In genomic region chr5:146041180-146041789, GRCh38 we compare ENCODE assay signal across 8 cellular contexts.
A peak's percentile ranks its signal among the peaks of the same experiment; 100 is the strongest.
DNase-seq lines count a peak whose midpoint lies in the region; TF ChIP-seq lines count a peak whose summit lies in the region.

No MANE protein-coding gene starts in this region.

- H3K23ac ChIP-seq in H9 (ENCODE audit: insufficient read length, low read depth, low read length), result no peak overlapping the region

- BruUV-seq in PC-9 (replicated peaks; lab: Mats Ljungman, UMichigan), result no TSS peak

- no peak overlapping the region for H3K14ac ChIP-seq in H9 (ENCODE audit: insufficient read depth, low read length)

- H4K20me1 ChIP-seq in H9 (ENCODE audit: control insufficient read depth, insufficient read depth, insufficient read length) (no peaks in the 10 kb centered on the region), PC-9 (ENCODE audit: insufficient read depth) (no peaks in the 10 kb centered on the region)

- no peak overlapping the region for H3K4ac ChIP-seq in H9 (ENCODE audit: low read depth, low read length)

- H2BK5ac ChIP-seq in H9 (ENCODE audit: insufficient read length, low read length), result no peak overlapping the region

- no peaks in the 10 kb centered on the region for H3K27me3 ChIP-seq in H9 (ENCODE audit: insufficient read depth, low read length)
- H3K27me3 ChIP-seq in PC-9 (ENCODE audit: insufficient read depth, low read depth), result no peaks in the 10 kb centered on the region
- no peaks in the 10 kb centered on the region for H3K27me3 ChIP-seq in left ventricle myocardium inferior (ENCODE audit: low read depth)
- no peaks in the 10 kb centered on the region for H3K27me3 ChIP-seq in SJCRH30

- CTCF ChIA-PET in PC-9 (lab: Charles Lee), result interaction anchor here (0.6 to 1.2 kb wide), 3 partner anchors 95 to 133 kb away, joined by 3 to 5 read pairs (median 3); no protein-coding TSS in a partner anchor

- peak; percentile 57 for TF ChIP-seq CTCF in GM12864 (IDR thresholded peaks at IDR 0.05; ENCODE audit: low read depth, low read length, missing control alignments)
- peak; percentile 71 for TF ChIP-seq CTCF in H9 (conservative IDR thresholded peaks at IDR 0.05)
- TF ChIP-seq CTCF in PC-9 (conservative IDR thresholded peaks at IDR 0.05), result peak; percentile 68
- peak; percentile 56 for TF ChIP-seq CTCF in left ventricle myocardium inferior (IDR thresholded peaks at IDR 0.05; ENCODE audit: borderline replicate concordance)

- H3K4me2 ChIP-seq in H9 (ENCODE audit: insufficient read depth, insufficient read length, low read length) (no peak overlapping the region), PC-9 (no peak overlapping the region)

- H4K91ac ChIP-seq in H9 (ENCODE audit: insufficient read length, low read depth, low read length), result no peak overlapping the region

- intact Hi-C loops in PC-9 (cut with micrococcal nuclease; ENCODE audit: unreplicated experiment) (no loop called here), left ventricle myocardium inferior (cut with micrococcal nuclease) (loop anchor here (10.0 kb wide), 2 partner anchors 216 to 356 kb away; no protein-coding TSS in a partner anchor)

- H3K9me3 ChIP-seq in H9 (ENCODE audit: control insufficient read depth, low read depth, low read length) (no peaks in the 10 kb centered on the region), PC-9 (ENCODE audit: insufficient read depth, low read depth) (0 out of 2 replicates have a peak, but pooled peaks cover 4% of the 10 kb centered on the region), left ventricle myocardium inferior (replicated peaks) (no peaks in the 10 kb centered on the region), SJCRH30 (replicated peaks) (no peaks in the 10 kb centered on the region)

- H3K56ac ChIP-seq in H9 (ENCODE audit: insufficient read length, low read depth, low read length), result no peak overlapping the region

- no peak overlapping the region for H3K27ac Mint-ChIP-seq in H9

- H4K5ac ChIP-seq in H9 (ENCODE audit: insufficient read length, low read depth, low read length), result no peak overlapping the region

- no peak overlapping the region for H2BK20ac ChIP-seq in H9 (ENCODE audit: low read depth, low read length, poor library complexity, severe bottlenecking)

- no peaks in the 10 kb centered on the region for H3K9me2 ChIP-seq in PC-9 (ENCODE audit: insufficient read depth)

- H3K18ac ChIP-seq in H9 (ENCODE audit: insufficient read length, low read depth, low read length), result no peak overlapping the region

- DNase-seq in GM12864 (ENCODE audit: low read depth) (no peak), H9 (no peak), PC-9 (no peak), left ventricle myocardium inferior (no peak), COLO668 (lab: John Stamatoyannopoulos, UW; ENCODE audit: unreplicated experiment) (no peak), SJCRH30 (no peak), GM19240 (ENCODE audit: insufficient read length, low spot score) (no peak), KG1 (lab: John Stamatoyannopoulos, UW) (no peak)

- H3T11ph ChIP-seq in H9 (ENCODE audit: low read length), result no peak overlapping the region

- WGBS in H9 (ENCODE audit: extremely low coverage, insufficient read length, low lambda C conversion rate), result no CpG with 5 or more reads among the region's 10 CpGs

- no peaks in the 10 kb centered on the region for H3K79me2 ChIP-seq in H9 (ENCODE audit: insufficient read depth, low read length)
- no peaks in the 10 kb centered on the region for H3K79me2 ChIP-seq in PC-9 (ENCODE audit: low read depth)

- no peak overlapping the region for H3K9ac ChIP-seq in H9 (ENCODE audit: extremely low read depth, insufficient read length, low read length)

- H3K23me2 ChIP-seq in H9 (ENCODE audit: insufficient read length, low read depth, low read length, poor library complexity, severe bottlenecking), result no peaks in the 10 kb centered on the region

- no peaks in the 10 kb centered on the region; a peak in 1 of 7 replicates for H3K36me3 Mint-ChIP-seq in H9 (ENCODE audit: insufficient read depth in 1 of 3, low read depth in 3 of 3)

- H3F3A ChIP-seq in PC-9 (ENCODE audit: insufficient read depth, low read depth), result peaks cover 15% of the 10 kb centered on the region; the same call in 1 of the 2 replicates

- H3K79me1 ChIP-seq in H9 (ENCODE audit: insufficient read depth, low read depth, low read length, poor library complexity, severe bottlenecking), result no peaks in the 10 kb centered on the region

- peaks cover 8 to 11% of the 10 kb centered on the region in 2 experiments; a peak in 3 of 4 replicates for H3K4me1 Mint-ChIP-seq in H9

- no peaks in the 10 kb centered on the region for H3K4me1 ChIP-seq in H9 (ENCODE audit: insufficient read depth, low read length)
- peaks cover 19% of the 10 kb centered on the region for H3K4me1 ChIP-seq in PC-9 (replicated peaks; ENCODE audit: insufficient read depth)
- H3K4me1 ChIP-seq in left ventricle myocardium inferior, result peaks cover 25% of the 10 kb centered on the region
- H3K4me1 ChIP-seq in SJCRH30, result no peaks in the 10 kb centered on the region

- no peak overlapping the region for H2AK5ac ChIP-seq in H9 (ENCODE audit: insufficient read length, low read length)

- no peaks in the 10 kb centered on the region for H3K36me3 ChIP-seq in PC-9 (ENCODE audit: low read depth)
- H3K36me3 ChIP-seq in left ventricle myocardium inferior, result no peaks in the 10 kb centered on the region
- H3K36me3 ChIP-seq in SJCRH30, result no peaks in the 10 kb centered on the region

- H3K4me3 ChIP-seq in GM12864 (ENCODE audit: low read depth, low read length) (no peak overlapping the region), PC-9 (no peak overlapping the region), left ventricle myocardium inferior (no peak overlapping the region), SJCRH30 (no peak overlapping the region)

- POLR2A ChIA-PET in PC-9 (lab: Charles Lee; ENCODE audit: unreplicated experiment), result no interaction called here

- H2BK120ac ChIP-seq in H9 (ENCODE audit: low read depth, low read length, poor library complexity, severe bottlenecking), result no peak overlapping the region

- no peak overlapping the region for H3K4me3 Mint-ChIP-seq in H9

- no peak overlapping the region for H4K8ac ChIP-seq in H9 (replicated peaks; ENCODE audit: insufficient read length, low read depth, low read length)

- no peaks in the 10 kb centered on the region for H3K9me3 Mint-ChIP-seq in H9

- no peak overlapping the region for H2AFZ ChIP-seq in H9 (ENCODE audit: low read length)
- H2AFZ ChIP-seq in PC-9, result no peak overlapping the region

- no peak overlapping the region for H3K27ac ChIP-seq in H9 (ENCODE audit: insufficient read length, low read depth, low read length)
- no peak overlapping the region for H3K27ac ChIP-seq in PC-9
- H3K27ac ChIP-seq in left ventricle myocardium inferior (replicated peaks), result peak overlapping the region; percentile 71
- no peak overlapping the region for H3K27ac ChIP-seq in SJCRH30

- no peaks in the 10 kb centered on the region for H3K27me3 Mint-ChIP-seq in H9 (ENCODE audit: low read depth)

- H2BK12ac ChIP-seq in H9 (ENCODE audit: insufficient read length, low read depth, low read length), result no peak overlapping the region

- H2BK15ac ChIP-seq in H9 (ENCODE audit: low read depth, low read length), result no peak overlapping the region
